In genomic region chr9:115385383-115386122, GRCh38 we compare ENCODE assay signal across 1 cellular context.
TF ChIP-seq lines count a peak whose summit lies in the region.

No MANE protein-coding gene starts in this region.

TF ChIP-seq in H1, 55 proteins besides CTCF, POLR2A, EP300 and RAD21 (continued from another document):
- TF ChIP-seq KDM4A (IDR thresholded peaks at IDR 0.05; ENCODE audit: low read depth, low read length, severe bottlenecking), result no peak
- TF ChIP-seq SRF (IDR thresholded peaks at IDR 0.05; ENCODE audit: low read depth, low read length), result no peak
- TF ChIP-seq HDAC6 (IDR thresholded peaks at IDR 0.05; ENCODE audit: low read depth, low read length), result no peak
- no peak for TF ChIP-seq CBX8 (IDR thresholded peaks at IDR 0.05; ENCODE audit: borderline replicate concordance, low read depth, low read length)
- no peak for TF ChIP-seq TEAD4 (IDR thresholded peaks at IDR 0.05; ENCODE audit: low read depth, low read length)
- no peak for TF ChIP-seq PHF8 (conservative IDR thresholded peaks at IDR 0.05; ENCODE audit: low read depth, low read length)
